ENCODE assay signal across 8 cellular contexts in the genomic region with DNA sequence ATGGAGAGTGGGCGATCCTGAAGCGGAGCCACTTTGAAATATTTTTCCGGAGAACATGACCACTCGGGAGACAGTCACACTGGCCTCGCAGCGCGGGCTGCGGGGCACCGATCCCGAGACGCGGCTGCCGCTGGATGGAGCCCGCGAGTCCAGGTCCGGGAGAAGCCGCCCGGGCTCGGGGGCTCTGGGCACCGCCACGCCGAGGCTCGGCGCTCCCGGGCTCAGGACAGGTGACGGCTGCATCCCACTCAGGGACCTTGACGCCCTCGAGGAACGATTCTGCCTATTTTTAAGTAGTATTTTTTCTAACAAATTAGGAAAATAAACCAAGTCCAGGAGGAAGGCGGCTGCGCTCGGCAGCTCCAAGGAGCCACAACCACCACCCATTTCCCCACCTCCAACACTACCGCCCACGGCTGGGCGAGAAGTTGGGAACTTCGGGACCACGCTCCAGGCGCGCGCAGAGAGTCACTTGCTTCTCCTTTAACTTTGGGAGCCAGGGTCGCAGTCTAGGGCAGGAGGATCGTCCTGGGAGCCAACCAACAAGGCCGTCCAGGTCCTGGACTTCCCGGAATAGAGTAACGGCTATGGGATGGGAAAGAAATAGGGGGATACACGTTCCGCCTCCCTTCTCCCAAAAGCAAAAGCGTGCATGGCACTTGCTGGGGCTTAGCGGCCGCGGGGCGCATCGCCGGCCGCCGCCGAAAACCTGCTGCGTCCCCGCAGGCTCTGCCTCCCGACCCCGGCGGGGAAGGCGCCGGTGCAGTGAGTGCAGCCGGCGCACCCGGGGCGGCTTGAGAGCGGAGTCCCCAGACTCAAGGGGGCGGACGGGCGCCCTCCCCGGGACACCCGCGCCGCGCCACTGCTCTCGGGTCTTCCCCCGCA. TPM values are rescaled to one million over a fixed set of nuclear protein-coding genes. Genes with fewer than 3 reads are reported as not detected.
A peak's percentile ranks its signal among the peaks of the same experiment; 100 is the strongest.
DNase-seq lines count a peak whose midpoint lies in the region; ATAC-seq and TF ChIP-seq lines count a peak whose summit lies in the region.

No MANE protein-coding gene starts in this region.

- H3K4me3 ChIP-seq in GM23248, result peak overlapping the region; percentile 71
- peak overlapping the region; percentile 25 to 53 for H3K4me3 ChIP-seq in neutrophil (ENCODE audit: low read depth in 1 of 2, low read length in 1 of 2)

- H3K36me3 Mint-ChIP-seq in type B pancreatic cell, result no peaks in the 10 kb centered on the region

- peaks cover 88% of the 10 kb centered on the region for H3K27me3 Mint-ChIP-seq in type B pancreatic cell

- H3K9me3 ChIP-seq in GM23248 (ENCODE audit: low read depth) (no peaks in the 10 kb centered on the region), neutrophil (no peaks in the 10 kb centered on the region)

- H4K20me1 ChIP-seq in GM23248 (ENCODE audit: insufficient read depth), result no peaks in the 10 kb centered on the region

- H3K9me3 Mint-ChIP-seq in type B pancreatic cell, result no peaks in the 10 kb centered on the region

- in situ Hi-C loops in GM23248 (cut with MboI), result no loop called here

- H3K27me3 ChIP-seq in GM23248 (replicated peaks; ENCODE audit: insufficient read depth) (peaks cover 91% of the 10 kb centered on the region), neutrophil (peaks cover 100% of the 10 kb centered on the region)

- ATAC-seq in HG03378 (IDR thresholded peaks at IDR 0.05; ENCODE audit: unreplicated experiment), result no peak

- peak overlapping the region; percentile 84 for H3K4me2 ChIP-seq in GM23248 (ENCODE audit: unreplicated experiment)

- H3K27ac Mint-ChIP-seq in type B pancreatic cell, result no peak overlapping the region

- H3K27ac ChIP-seq in GM23248, result no peak overlapping the region
- H3K27ac ChIP-seq in neutrophil, result no peak overlapping the region

- WGBS in GM23248 (ENCODE audit: low coverage in 1 of 2, low lambda C conversion rate in 2 of 2, missing lambda C conversion rate in 2 of 2), 2 experiments, result 1% methylated on average over 74 to 79 of the region's 79 CpGs

- H3K4me1 Mint-ChIP-seq in type B pancreatic cell (ENCODE audit: unreplicated experiment), result peaks cover 5% of the 10 kb centered on the region

- no peaks in the 10 kb centered on the region for H3K9me2 ChIP-seq in GM23248 (ENCODE audit: insufficient read depth)

- H3K36me3 ChIP-seq in GM23248 (ENCODE audit: low read depth), result no peaks in the 10 kb centered on the region
- H3K36me3 ChIP-seq in neutrophil, result no peaks in the 10 kb centered on the region

- H3K4me3 Mint-ChIP-seq in type B pancreatic cell, result peak overlapping the region; percentile 85

- no peaks in the 10 kb centered on the region for H3K79me2 ChIP-seq in GM23248 (ENCODE audit: insufficient read depth)

- peak overlapping the region; percentile 72 for H2AFZ ChIP-seq in GM23248

- DNase-seq in AG08396 (ENCODE audit: low spot score) (peak; percentile 90), GM23248 (peak; percentile 76), OCI-M1 (lab: John Stamatoyannopoulos, UW) (peak; percentile 63), glomerular visceral epithelial cell (ENCODE audit: extremely low spot score) (peak; percentile 50), type B pancreatic cell (ENCODE audit: extremely low spot score, unreplicated experiment) (peak; percentile 80)
- peak; percentile 49 for DNase-seq in activated naive CD4-positive, alpha-beta T cell treated with Interleukin-2 at 50 U/mL for 16 hours

- H3K9ac ChIP-seq in GM23248, result no peak overlapping the region

- H3F3A ChIP-seq in GM23248 (ENCODE audit: insufficient read depth), result no peaks in the 10 kb centered on the region

- H3K4me1 ChIP-seq in GM23248 (ENCODE audit: insufficient read depth) (peaks cover 8% of the 10 kb centered on the region), neutrophil (ENCODE audit: control insufficient read depth in 1 of 2, insufficient read depth in 1 of 2, low read depth in 1 of 2, low read length in 1 of 2) (peaks cover 21 to 32% of the 10 kb centered on the region in 2 experiments)

- TF ChIP-seq CTCF in neutrophil (IDR thresholded peaks at IDR 0.05) (no peak), type B pancreatic cell (conservative IDR thresholded peaks at IDR 0.05) (peak; percentile 80)

RNA-seq across cellular contexts. Expression of a gene that starts 0.9 kb away (rescaled TPM):
- total RNA-seq in GM23248 (2014; rRNA removed; shearing (Covaris generic)), result not detected in 2 replicates
- polyA plus RNA-seq in GM23248 (2016; fragmentation: Nextera tagmentation; extraction: Ambion mirVana), result 0.14 and 0.23 TPM in 2 replicates
- 2.6 and 3.3 TPM in 2 replicates for total RNA-seq in type B pancreatic cell (ENCODE audit: low replicate concordance)

RNA-seq across cellular contexts. Expression of a gene that starts 40.7 kb away (rescaled TPM):
- 19.5 and 23.7 TPM in 2 replicates for total RNA-seq in GM23248 (2014; rRNA removed; shearing (Covaris generic))
- polyA plus RNA-seq in GM23248 (2016; fragmentation: Nextera tagmentation; extraction: Ambion mirVana), result 12.2 and 15.6 TPM in 2 replicates
- total RNA-seq in type B pancreatic cell (ENCODE audit: low replicate concordance), result 21.6 and 37.7 TPM in 2 replicates
